ENCODE assay signal across 2 cellular contexts in the genomic region with DNA sequence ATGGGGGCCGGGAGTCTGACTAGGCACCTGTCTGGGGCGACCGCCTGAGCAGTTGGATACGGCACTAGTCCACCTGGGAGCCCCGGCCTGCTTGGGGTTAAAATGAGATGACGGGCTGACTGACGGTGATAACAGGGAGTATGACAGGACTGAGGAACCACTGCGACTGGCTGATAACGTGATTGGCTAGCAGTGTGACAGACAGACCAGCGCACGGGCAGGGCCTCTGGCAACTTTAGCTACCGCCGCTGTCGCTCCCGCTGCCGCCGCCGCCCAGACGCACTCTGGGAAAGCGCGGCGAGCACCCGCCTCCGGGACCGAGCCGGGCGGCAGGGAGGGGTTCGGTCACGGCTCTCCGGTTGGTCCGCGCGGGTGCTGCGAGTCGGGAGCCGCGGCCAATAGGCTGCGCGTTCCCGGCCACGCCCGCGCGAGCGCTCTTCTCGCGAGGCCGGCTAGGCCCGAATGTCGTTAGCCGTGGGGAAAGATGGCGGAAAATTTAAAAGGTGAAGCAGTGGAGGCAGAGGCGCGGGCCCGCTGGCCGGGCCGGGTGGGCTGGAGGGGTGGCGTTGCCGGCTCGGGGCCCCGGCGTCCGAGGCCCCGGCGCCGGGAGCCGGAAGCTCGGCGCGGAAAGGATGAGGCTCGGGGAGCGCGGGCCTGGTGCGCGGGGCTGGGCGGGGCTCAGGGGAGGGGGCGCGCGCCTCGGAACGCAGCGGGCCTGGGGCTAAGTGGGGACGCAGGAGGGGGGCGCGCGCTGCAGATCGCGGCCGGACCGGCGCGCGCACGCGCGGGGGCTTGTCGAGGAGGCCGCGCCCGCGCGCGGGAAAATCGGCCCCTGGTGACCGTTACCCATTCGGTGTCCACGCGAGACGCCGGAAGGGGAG.
A peak's percentile ranks its signal among the peaks of the same experiment; 100 is the strongest.
TF ChIP-seq lines count a peak whose summit lies in the region.

TSS of gene SUV39H1 (plus strand) at position 434 of the 881 bp plus-strand sequence. CDS start at position 485, 51 bp downstream.

TF ChIP-seq in HCT116, 20 proteins besides CTCF, POLR2A, EP300 and RAD21 (continued from another document):
- TF ChIP-seq ZBTB33 (IDR thresholded peaks at IDR 0.05; ENCODE audit: extremely low read depth, insufficient replicate concordance, low read length) (peak; percentile 88), POLR2AphosphoS5 (IDR thresholded peaks at IDR 0.05; ENCODE audit: low read depth, low read length) (peak; percentile 68)

TF ChIP-seq in neural cell, 6 proteins besides CTCF, POLR2A, EP300 and RAD21 (continued from another document):
- peak; percentile 42 for TF ChIP-seq SMC3 (conservative IDR thresholded peaks at IDR 0.05; ENCODE audit: poor library complexity)
- peak; percentile 95 for TF ChIP-seq MXI1 (conservative IDR thresholded peaks at IDR 0.05; ENCODE audit: poor library complexity, severe bottlenecking)
- peak; percentile 84 for TF ChIP-seq POLR2AphosphoS5 (IDR thresholded peaks at IDR 0.05)
- TF ChIP-seq TAF1 (IDR thresholded peaks at IDR 0.05; ENCODE audit: low read depth) = peak; percentile 48
